20 cellular contexts compared by ENCODE assay signal in the genomic region with DNA sequence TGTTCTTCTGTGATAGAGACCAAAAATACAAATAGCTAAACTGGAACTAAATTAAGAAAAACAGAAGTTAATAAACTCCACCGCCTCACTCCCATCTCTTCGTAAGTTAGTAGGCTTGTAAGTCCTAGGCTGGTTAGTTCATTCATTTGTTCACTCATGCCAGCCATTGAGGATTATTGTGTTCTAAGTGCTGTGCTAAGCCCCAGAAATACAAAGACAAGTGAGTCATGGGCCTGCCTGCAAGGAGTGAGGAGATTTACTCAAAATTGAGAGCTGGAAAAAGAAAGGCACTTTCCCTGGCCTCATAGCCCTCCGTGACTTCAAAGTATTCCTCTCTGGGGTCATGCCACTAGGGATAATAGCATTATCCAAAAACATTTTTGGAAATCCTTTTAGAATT. TPM values are rescaled to one million over a fixed set of nuclear protein-coding genes. Genes with fewer than 3 reads are reported as not detected.
DNase-seq lines count a peak whose midpoint lies in the region; ATAC-seq and FAIRE-seq lines count a peak whose summit lies in the region.
"Had no signal": no experiment of that assay in that cellular context is flagged by ENCODE, and none has a peak within 500 bp of the region (broad histone marks: within the 10 kb centered on the region; RNA-seq: fewer than 3 reads in every experiment).

No MANE protein-coding gene starts in this region.

- no peak for DNase-seq in activated CD4-positive, alpha-beta memory T cell treated with anti-CD3 and anti-CD28 coated beads, Interleukin-2, amount 10 ng/mL, durations not matched to agents 7 days and 5 days
- DNase-seq in activated CD4-positive, alpha-beta memory T cell treated with anti-CD3 and anti-CD28 coated beads for 36 hours = no peak
- DNase-seq in MV-4-11 (lab: John Stamatoyannopoulos, UW) (peak; percentile 29), HT-29 (ENCODE audit: low spot score) (no peak), RCC 7860 (ENCODE audit: low spot score) (no peak), NCI-H2107 treated with DMSO at 0.1 percent for 48 hours (lab: John Stamatoyannopoulos, UW; ENCODE audit: unreplicated experiment) (no peak)
- DNase-seq: activated effector memory CD4-positive, alpha-beta T cell treated with anti-CD3 and anti-CD28 coated beads, Interleukin-2, amount 50 U/mL, for 16 hours; anterior cingulate cortex; EL; GM23248; naive thymus-derived CD4-positive, alpha-beta T cell; NCI-H1694 treated with DMSO at 0.1 percent for 48 hours; NCI-H510A treated with DMSO at 0.1 percent for 48 hours; stimulated activated CD4-positive, alpha-beta T cell treated with anti-CD3 and anti-CD28 coated beads, Interleukin-12 subunit alpha, Interleukin-12 subunit beta, amount 100 ng/mL, for 4 hours; stimulated activated naive CD4-positive, alpha-beta T cell treated with Interleukin-2 at 50 U/mL for 16 hours had no signal

- H3K9me3 Mint-ChIP-seq in activated CD4-positive, alpha-beta memory T cell treated with anti-CD3 and anti-CD28 coated beads, Interleukin-2, amount 10 ng/mL, durations not matched to agents 7 days and 5 days = peaks cover 6% of the 10 kb centered on the region
- H3K9me3 Mint-ChIP-seq in activated CD4-positive, alpha-beta memory T cell treated with anti-CD3 and anti-CD28 coated beads for 36 hours = no peaks in the 10 kb centered on the region
- H3K9me3 Mint-ChIP-seq in stimulated activated memory B cell treated with anti-CD40 and anti-IgM and Interleukin-4, amounts not matched to agents 10 μg/mL and 1 μg/mL and 100 μg/mL, for 72 hours = no peaks in the 10 kb centered on the region

- H3K4me1 Mint-ChIP-seq in activated CD4-positive, alpha-beta memory T cell treated with anti-CD3 and anti-CD28 coated beads, Interleukin-2, amount 10 ng/mL, durations not matched to agents 7 days and 5 days = peaks cover 50% of the 10 kb centered on the region
- peaks cover 26% of the 10 kb centered on the region for H3K4me1 Mint-ChIP-seq in activated CD4-positive, alpha-beta memory T cell treated with anti-CD3 and anti-CD28 coated beads for 36 hours (ENCODE audit: low read depth)
- peaks cover 33% of the 10 kb centered on the region for H3K4me1 Mint-ChIP-seq in stimulated activated memory B cell treated with anti-CD40 and anti-IgM and Interleukin-4, amounts not matched to agents 10 μg/mL and 1 μg/mL and 100 μg/mL, for 72 hours

- peak; percentile 41 for ATAC-seq in esophagus mucosa
- no peak for ATAC-seq in stimulated activated memory B cell treated with anti-CD40 and anti-IgM and Interleukin-4, amounts not matched to agents 10 μg/mL and 1 μg/mL and 100 μg/mL, for 72 hours

- POLR2A ChIA-PET in activated CD4-positive, alpha-beta memory T cell treated with anti-CD3 and anti-CD28 coated beads, Interleukin-2, amount 10 ng/mL, durations not matched to agents 7 days and 5 days (lab: Charles Lee) = interaction anchor here (0.9 to 8.8 kb wide), 5 partner anchors 8 to 54 kb away, joined by 3 to 197 read pairs (median 34); a partner anchor contains a TSS
- POLR2A ChIA-PET in activated CD4-positive, alpha-beta memory T cell treated with anti-CD3 and anti-CD28 coated beads for 36 hours (lab: Charles Lee) = interaction anchor here (0.7 to 1.6 kb wide), 3 partner anchors 15 to 57 kb away, joined by 3 to 5 read pairs (median 4); no protein-coding TSS in a partner anchor

- FAIRE-seq in RCC 7860 (lab: Jason Lieb, UNC) = no peak
- FAIRE-seq: frontal cortex, TTC549 had no signal

- CTCF ChIA-PET in activated CD4-positive, alpha-beta memory T cell treated with anti-CD3 and anti-CD28 coated beads, Interleukin-2, amount 10 ng/mL, durations not matched to agents 7 days and 5 days (lab: Charles Lee) = interaction anchor here (1.3 to 3.2 kb wide), 3 partner anchors 9 to 50 kb away, joined by 3 to 17 read pairs (median 12); a partner anchor contains a TSS
- CTCF ChIA-PET in activated CD4-positive, alpha-beta memory T cell treated with anti-CD3 and anti-CD28 coated beads for 36 hours (lab: Charles Lee) = no interaction called here

- H3K4me3 Mint-ChIP-seq in activated CD4-positive, alpha-beta memory T cell treated with anti-CD3 and anti-CD28 coated beads, Interleukin-2, amount 10 ng/mL, durations not matched to agents 7 days and 5 days = peak overlapping the region; percentile 62
- H3K4me3 Mint-ChIP-seq in activated CD4-positive, alpha-beta memory T cell treated with anti-CD3 and anti-CD28 coated beads for 36 hours = no peak overlapping the region
- H3K4me3 Mint-ChIP-seq in stimulated activated memory B cell treated with anti-CD40 and anti-IgM and Interleukin-4, amounts not matched to agents 10 μg/mL and 1 μg/mL and 100 μg/mL, for 72 hours = peak overlapping the region; percentile 10

- intact Hi-C loops in activated CD4-positive, alpha-beta memory T cell treated with anti-CD3 and anti-CD28 coated beads for 36 hours (cut with micrococcal nuclease) = no loop called here

- no peaks in the 10 kb centered on the region for H3K27me3 Mint-ChIP-seq in activated CD4-positive, alpha-beta memory T cell treated with anti-CD3 and anti-CD28 coated beads, Interleukin-2, amount 10 ng/mL, durations not matched to agents 7 days and 5 days
- H3K27me3 Mint-ChIP-seq in activated CD4-positive, alpha-beta memory T cell treated with anti-CD3 and anti-CD28 coated beads for 36 hours = no peaks in the 10 kb centered on the region
- no peaks in the 10 kb centered on the region for H3K27me3 Mint-ChIP-seq in stimulated activated memory B cell treated with anti-CD40 and anti-IgM and Interleukin-4, amounts not matched to agents 10 μg/mL and 1 μg/mL and 100 μg/mL, for 72 hours
- H3K27me3 Mint-ChIP-seq: progenitor cell of endocrine pancreas had no signal

- H3K27ac Mint-ChIP-seq in activated CD4-positive, alpha-beta memory T cell treated with anti-CD3 and anti-CD28 coated beads, Interleukin-2, amount 10 ng/mL, durations not matched to agents 7 days and 5 days = no peak overlapping the region
- no peak overlapping the region for H3K27ac Mint-ChIP-seq in activated CD4-positive, alpha-beta memory T cell treated with anti-CD3 and anti-CD28 coated beads for 36 hours
- peak overlapping the region; percentile 53 for H3K27ac Mint-ChIP-seq in stimulated activated memory B cell treated with anti-CD40 and anti-IgM and Interleukin-4, amounts not matched to agents 10 μg/mL and 1 μg/mL and 100 μg/mL, for 72 hours
- H3K27ac Mint-ChIP-seq: progenitor cell of endocrine pancreas had no signal

- H3K36me3 Mint-ChIP-seq in activated CD4-positive, alpha-beta memory T cell treated with anti-CD3 and anti-CD28 coated beads, Interleukin-2, amount 10 ng/mL, durations not matched to agents 7 days and 5 days (ENCODE audit: low read depth) = peaks cover 40% of the 10 kb centered on the region
- peaks cover 4% of the 10 kb centered on the region for H3K36me3 Mint-ChIP-seq in activated CD4-positive, alpha-beta memory T cell treated with anti-CD3 and anti-CD28 coated beads for 36 hours
- peaks cover 7% of the 10 kb centered on the region for H3K36me3 Mint-ChIP-seq in stimulated activated memory B cell treated with anti-CD40 and anti-IgM and Interleukin-4, amounts not matched to agents 10 μg/mL and 1 μg/mL and 100 μg/mL, for 72 hours

RNA-seq across cellular contexts. Expression of a gene that starts 8.5 kb away (rescaled TPM):
- 100 to 1,000 TPM; 370 to 374 TPM for total RNA-seq in activated CD4-positive, alpha-beta memory T cell treated with anti-CD3 and anti-CD28 coated beads, Interleukin-2, amount 10 ng/mL, durations not matched to agents 7 days and 5 days
- total RNA-seq in activated CD4-positive, alpha-beta memory T cell treated with anti-CD3 and anti-CD28 coated beads for 36 hours = 100 to 1,000 TPM; 140 to 141 TPM
- total RNA-seq in esophagus mucosa = 11.4 TPM
- total RNA-seq in HT-29 (2014; rRNA removed; shearing (Covaris generic)) = not detected in 2 replicates
- total RNA-seq: GM23248 had no signal

RNA-seq across cellular contexts. Expression of a gene that starts 44.3 kb away (rescaled TPM):
- total RNA-seq in activated CD4-positive, alpha-beta memory T cell treated with anti-CD3 and anti-CD28 coated beads, Interleukin-2, amount 10 ng/mL, durations not matched to agents 7 days and 5 days = 10 to 100 TPM; 25.0 to 25.4 TPM
- total RNA-seq in activated CD4-positive, alpha-beta memory T cell treated with anti-CD3 and anti-CD28 coated beads for 36 hours = 10 to 100 TPM; 36.8 to 42.1 TPM
- total RNA-seq in esophagus mucosa = 24.2 TPM
- 8.7 and 9.3 TPM in 2 replicates for total RNA-seq in HT-29 (2014; rRNA removed; shearing (Covaris generic))

Comparison
In these comparisons a context has a peak if more than half of its experiments do, and no peak if none do; other contexts are left out.
1. RNA of a gene that starts 8.5 kb away (total RNA-seq): 370 to 374 TPM in activated CD4-positive, alpha-beta memory T cell treated with anti-CD3 and anti-CD28 coated beads, Interleukin-2, amount 10 ng/mL, durations not matched to agents 7 days and 5 days, 140 to 141 TPM in activated CD4-positive, alpha-beta memory T cell treated with anti-CD3 and anti-CD28 coated beads for 36 hours and 11.4 TPM in esophagus mucosa (single experiment); not detected in HT-29; every median in the first group is over 10 times any median in the second.